1 cellular context compared by ENCODE assay signal in the genomic region with DNA sequence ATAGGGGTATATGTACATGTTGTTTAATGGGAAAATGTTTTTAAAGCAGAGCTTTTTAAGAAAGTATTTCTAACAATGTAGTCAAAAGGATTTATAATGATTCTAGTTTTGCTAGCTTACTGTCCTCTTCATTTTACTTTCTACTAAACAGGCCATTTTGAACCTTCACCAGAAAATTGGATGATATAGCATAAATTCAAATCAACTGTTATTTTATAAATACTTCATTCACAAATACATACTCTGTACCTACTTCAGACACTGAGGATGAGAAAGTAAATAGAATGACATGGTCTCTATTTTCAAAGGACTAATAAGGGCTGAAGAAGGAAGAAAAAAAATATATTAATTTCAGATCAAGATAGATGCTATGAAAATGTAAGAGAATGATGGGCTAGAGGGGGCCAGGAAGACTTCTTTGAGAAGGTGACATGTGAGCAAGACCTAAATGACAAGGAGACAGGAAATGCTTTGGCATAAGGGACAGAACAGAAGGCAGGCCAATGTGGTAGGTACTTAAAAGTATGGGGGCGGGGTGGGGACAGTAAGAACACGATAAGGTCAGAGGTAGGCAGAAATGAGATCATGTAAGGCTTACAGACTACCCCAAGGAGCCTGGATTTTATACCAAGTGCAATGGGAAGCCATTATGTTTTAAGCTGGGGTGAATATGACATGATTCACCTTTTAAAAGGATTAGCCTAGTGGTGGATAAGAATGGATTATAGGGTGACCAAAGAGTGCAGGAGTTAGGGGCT.
TF ChIP-seq lines count a peak whose summit lies in the region.

No MANE protein-coding gene starts in this region.

TF ChIP-seq in K562, 482 proteins besides CTCF, POLR2A, EP300 and RAD21 (continued from another document and continues in another):
- no peak for TF ChIP-seq SIRT6 (IDR thresholded peaks at IDR 0.05; ENCODE audit: low read depth, low read length)
- no peak for TF ChIP-seq FOXK1 (CRISPR knock-in tag; IDR thresholded peaks at IDR 0.05; ENCODE audit: borderline replicate concordance)
- TF ChIP-seq CEBPG (CRISPR knock-in tag; IDR thresholded peaks at IDR 0.05) = no peak
- no peak for TF ChIP-seq CEBPG (tag; conservative IDR thresholded peaks at IDR 0.05 in 1 of 2, IDR thresholded peaks at IDR 0.05 in 1 of 2)
- TF ChIP-seq FOXJ3 (CRISPR knock-in tag; IDR thresholded peaks at IDR 0.05) = no peak
- no peak for TF ChIP-seq SPI1 (IDR thresholded peaks at IDR 0.05; ENCODE audit: borderline replicate concordance, low read depth, low read length)
- TF ChIP-seq, protein P1, sequence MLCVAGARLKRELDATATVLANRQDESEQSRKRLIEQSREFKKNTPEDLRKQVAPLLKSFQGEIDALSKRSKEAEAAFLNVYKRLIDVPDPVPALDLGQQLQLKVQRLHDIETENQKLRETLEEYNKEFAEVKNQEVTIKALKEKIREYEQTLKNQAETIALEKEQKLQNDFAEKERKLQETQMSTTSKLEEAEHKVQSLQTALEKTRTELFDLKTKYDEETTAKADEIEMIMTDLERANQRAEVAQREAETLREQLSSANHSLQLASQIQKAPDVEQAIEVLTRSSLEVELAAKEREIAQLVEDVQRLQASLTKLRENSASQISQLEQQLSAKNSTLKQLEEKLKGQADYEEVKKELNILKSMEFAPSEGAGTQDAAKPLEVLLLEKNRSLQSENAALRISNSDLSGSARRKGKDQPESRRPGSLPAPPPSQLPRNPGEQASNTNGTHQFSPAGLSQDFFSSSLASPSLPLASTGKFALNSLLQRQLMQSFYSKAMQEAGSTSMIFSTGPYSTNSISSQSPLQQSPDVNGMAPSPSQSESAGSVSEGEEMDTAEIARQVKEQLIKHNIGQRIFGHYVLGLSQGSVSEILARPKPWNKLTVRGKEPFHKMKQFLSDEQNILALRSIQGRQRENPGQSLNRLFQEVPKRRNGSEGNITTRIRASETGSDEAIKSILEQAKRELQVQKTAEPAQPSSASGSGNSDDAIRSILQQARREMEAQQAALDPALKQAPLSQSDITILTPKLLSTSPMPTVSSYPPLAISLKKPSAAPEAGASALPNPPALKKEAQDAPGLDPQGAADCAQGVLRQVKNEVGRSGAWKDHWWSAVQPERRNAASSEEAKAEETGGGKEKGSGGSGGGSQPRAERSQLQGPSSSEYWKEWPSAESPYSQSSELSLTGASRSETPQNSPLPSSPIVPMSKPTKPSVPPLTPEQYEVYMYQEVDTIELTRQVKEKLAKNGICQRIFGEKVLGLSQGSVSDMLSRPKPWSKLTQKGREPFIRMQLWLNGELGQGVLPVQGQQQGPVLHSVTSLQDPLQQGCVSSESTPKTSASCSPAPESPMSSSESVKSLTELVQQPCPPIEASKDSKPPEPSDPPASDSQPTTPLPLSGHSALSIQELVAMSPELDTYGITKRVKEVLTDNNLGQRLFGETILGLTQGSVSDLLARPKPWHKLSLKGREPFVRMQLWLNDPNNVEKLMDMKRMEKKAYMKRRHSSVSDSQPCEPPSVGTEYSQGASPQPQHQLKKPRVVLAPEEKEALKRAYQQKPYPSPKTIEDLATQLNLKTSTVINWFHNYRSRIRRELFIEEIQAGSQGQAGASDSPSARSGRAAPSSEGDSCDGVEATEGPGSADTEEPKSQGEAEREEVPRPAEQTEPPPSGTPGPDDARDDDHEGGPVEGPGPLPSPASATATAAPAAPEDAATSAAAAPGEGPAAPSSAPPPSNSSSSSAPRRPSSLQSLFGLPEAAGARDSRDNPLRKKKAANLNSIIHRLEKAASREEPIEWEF (CRISPR knock-in tag; IDR thresholded peaks at IDR 0.05) = no peak
- no peak for TF ChIP-seq ZNF23 (CRISPR knock-in tag; IDR thresholded peaks at IDR 0.05)
- no peak for TF ChIP-seq CBX2 (IDR thresholded peaks at IDR 0.05; ENCODE audit: insufficient read depth, low read length, poor library complexity, severe bottlenecking)
- TF ChIP-seq TRIM24 (IDR thresholded peaks at IDR 0.05) = peak; percentile 17 to 64; a peak in 1 of 4 replicates
- no peak for TF ChIP-seq MEF2D (tag; conservative IDR thresholded peaks at IDR 0.05; ENCODE audit: low read depth)
- no peak for TF ChIP-seq ZNF589 (CRISPR knock-in tag; IDR thresholded peaks at IDR 0.05; ENCODE audit: low read depth)
- peak; percentile 73 for TF ChIP-seq JUND (IDR thresholded peaks at IDR 0.05; ENCODE audit: borderline replicate concordance, low read depth, low read length)
- peak; percentile 69; the same call in 1 of the 3 replicates for TF ChIP-seq JUND (tag; IDR thresholded peaks at IDR 0.05; ENCODE audit: borderline replicate concordance, low read depth, low read length)
- no peak for TF ChIP-seq NR1H2 (CRISPR knock-in tag; IDR thresholded peaks at IDR 0.05)
- no peak for TF ChIP-seq ZNF644 (tag; IDR thresholded peaks at IDR 0.05; ENCODE audit: low read depth)
- no peak for TF ChIP-seq KDM4B (IDR thresholded peaks at IDR 0.05; ENCODE audit: borderline replicate concordance in 2 of 2, low read depth in 1 of 2)
- peak; percentile 29; the same call in 1 of the 2 replicates for TF ChIP-seq MYBL2 (IDR thresholded peaks at IDR 0.05; ENCODE audit: low read depth)
- TF ChIP-seq MYBL2 (CRISPR knock-in tag; IDR thresholded peaks at IDR 0.05; ENCODE audit: borderline replicate concordance) = no peak
- no peak for TF ChIP-seq ARHGAP35 (IDR thresholded peaks at IDR 0.05; ENCODE audit: partially characterized antibody)
- no peak for TF ChIP-seq ZNF282 (CRISPR knock-in tag; IDR thresholded peaks at IDR 0.05)
- TF ChIP-seq, protein P2, sequence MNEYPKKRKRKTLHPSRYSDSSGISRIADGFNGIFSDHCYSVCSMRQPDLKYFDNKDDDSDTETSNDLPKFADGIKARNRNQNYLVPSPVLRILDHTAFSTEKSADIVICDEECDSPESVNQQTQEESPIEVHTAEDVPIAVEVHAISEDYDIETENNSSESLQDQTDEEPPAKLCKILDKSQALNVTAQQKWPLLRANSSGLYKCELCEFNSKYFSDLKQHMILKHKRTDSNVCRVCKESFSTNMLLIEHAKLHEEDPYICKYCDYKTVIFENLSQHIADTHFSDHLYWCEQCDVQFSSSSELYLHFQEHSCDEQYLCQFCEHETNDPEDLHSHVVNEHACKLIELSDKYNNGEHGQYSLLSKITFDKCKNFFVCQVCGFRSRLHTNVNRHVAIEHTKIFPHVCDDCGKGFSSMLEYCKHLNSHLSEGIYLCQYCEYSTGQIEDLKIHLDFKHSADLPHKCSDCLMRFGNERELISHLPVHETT (CRISPR knock-in tag; conservative IDR thresholded peaks at IDR 0.05 in 1 of 2, IDR thresholded peaks at IDR 0.05 in 1 of 2) = 0 out of 4 replicates have a peak, but pooled peaks of 1 of the 2 experiments have one; percentile 35
- TF ChIP-seq MTA2 (IDR thresholded peaks at IDR 0.05; ENCODE audit: low read depth) = no peak
- no peak for TF ChIP-seq CAMTA2 (CRISPR knock-in tag; conservative IDR thresholded peaks at IDR 0.05)
- TF ChIP-seq, protein P3, sequence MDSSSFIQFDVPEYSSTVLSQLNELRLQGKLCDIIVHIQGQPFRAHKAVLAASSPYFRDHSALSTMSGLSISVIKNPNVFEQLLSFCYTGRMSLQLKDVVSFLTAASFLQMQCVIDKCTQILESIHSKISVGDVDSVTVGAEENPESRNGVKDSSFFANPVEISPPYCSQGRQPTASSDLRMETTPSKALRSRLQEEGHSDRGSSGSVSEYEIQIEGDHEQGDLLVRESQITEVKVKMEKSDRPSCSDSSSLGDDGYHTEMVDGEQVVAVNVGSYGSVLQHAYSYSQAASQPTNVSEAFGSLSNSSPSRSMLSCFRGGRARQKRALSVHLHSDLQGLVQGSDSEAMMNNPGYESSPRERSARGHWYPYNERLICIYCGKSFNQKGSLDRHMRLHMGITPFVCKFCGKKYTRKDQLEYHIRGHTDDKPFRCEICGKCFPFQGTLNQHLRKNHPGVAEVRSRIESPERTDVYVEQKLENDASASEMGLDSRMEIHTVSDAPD (CRISPR knock-in tag; IDR thresholded peaks at IDR 0.05) = no peak
- TF ChIP-seq NRF1 (conservative IDR thresholded peaks at IDR 0.05 in 1 of 2, IDR thresholded peaks at IDR 0.05 in 1 of 2) = no peak
- TF ChIP-seq RCOR1 (IDR thresholded peaks at IDR 0.05; ENCODE audit: borderline replicate concordance in 1 of 2, low read depth in 2 of 2, low read length in 2 of 2) = peak in 1 of 2 experiments; percentile 16; a peak in 1 of 4 replicates
- no peak for TF ChIP-seq FOXA1 (IDR thresholded peaks at IDR 0.05; ENCODE audit: borderline replicate concordance)
- no peak for TF ChIP-seq MED1 (CRISPR knock-in tag; IDR thresholded peaks at IDR 0.05; ENCODE audit: borderline replicate concordance)
- peak; percentile 53; the same call in 1 of the 2 replicates for TF ChIP-seq SMAD4 (CRISPR knock-in tag; conservative IDR thresholded peaks at IDR 0.05)
- TF ChIP-seq ZNF764 (CRISPR knock-in tag; IDR thresholded peaks at IDR 0.05; ENCODE audit: low read depth) = no peak
- TF ChIP-seq FOXA3 (CRISPR knock-in tag; conservative IDR thresholded peaks at IDR 0.05 in 1 of 2, IDR thresholded peaks at IDR 0.05 in 1 of 2) = no peak
- TF ChIP-seq HDGF (IDR thresholded peaks at IDR 0.05) = no peak
- 0 out of 2 replicates have a peak, but pooled peaks have one; percentile 23 for TF ChIP-seq FOSL1 (tag; conservative IDR thresholded peaks at IDR 0.05)
- TF ChIP-seq ZNF57 (CRISPR knock-in tag; IDR thresholded peaks at IDR 0.05) = no peak
- no peak for TF ChIP-seq SMAD2 (IDR thresholded peaks at IDR 0.05; ENCODE audit: low read depth, low read length)
- TF ChIP-seq, protein P4, sequence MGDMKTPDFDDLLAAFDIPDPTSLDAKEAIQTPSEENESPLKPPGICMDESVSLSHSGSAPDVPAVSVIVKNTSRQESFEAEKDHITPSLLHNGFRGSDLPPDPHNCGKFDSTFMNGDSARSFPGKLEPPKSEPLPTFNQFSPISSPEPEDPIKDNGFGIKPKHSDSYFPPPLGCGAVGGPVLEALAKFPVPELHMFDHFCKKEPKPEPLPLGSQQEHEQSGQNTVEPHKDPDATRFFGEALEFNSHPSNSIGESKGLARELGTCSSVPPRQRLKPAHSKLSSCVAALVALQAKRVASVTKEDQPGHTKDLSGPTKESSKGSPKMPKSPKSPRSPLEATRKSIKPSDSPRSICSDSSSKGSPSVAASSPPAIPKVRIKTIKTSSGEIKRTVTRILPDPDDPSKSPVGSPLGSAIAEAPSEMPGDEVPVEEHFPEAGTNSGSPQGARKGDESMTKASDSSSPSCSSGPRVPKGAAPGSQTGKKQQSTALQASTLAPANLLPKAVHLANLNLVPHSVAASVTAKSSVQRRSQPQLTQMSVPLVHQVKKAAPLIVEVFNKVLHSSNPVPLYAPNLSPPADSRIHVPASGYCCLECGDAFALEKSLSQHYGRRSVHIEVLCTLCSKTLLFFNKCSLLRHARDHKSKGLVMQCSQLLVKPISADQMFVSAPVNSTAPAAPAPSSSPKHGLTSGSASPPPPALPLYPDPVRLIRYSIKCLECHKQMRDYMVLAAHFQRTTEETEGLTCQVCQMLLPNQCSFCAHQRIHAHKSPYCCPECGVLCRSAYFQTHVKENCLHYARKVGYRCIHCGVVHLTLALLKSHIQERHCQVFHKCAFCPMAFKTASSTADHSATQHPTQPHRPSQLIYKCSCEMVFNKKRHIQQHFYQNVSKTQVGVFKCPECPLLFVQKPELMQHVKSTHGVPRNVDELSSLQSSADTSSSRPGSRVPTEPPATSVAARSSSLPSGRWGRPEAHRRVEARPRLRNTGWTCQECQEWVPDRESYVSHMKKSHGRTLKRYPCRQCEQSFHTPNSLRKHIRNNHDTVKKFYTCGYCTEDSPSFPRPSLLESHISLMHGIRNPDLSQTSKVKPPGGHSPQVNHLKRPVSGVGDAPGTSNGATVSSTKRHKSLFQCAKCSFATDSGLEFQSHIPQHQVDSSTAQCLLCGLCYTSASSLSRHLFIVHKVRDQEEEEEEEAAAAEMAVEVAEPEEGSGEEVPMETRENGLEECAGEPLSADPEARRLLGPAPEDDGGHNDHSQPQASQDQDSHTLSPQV (IDR thresholded peaks at IDR 0.05) = 0 out of 2 replicates have a peak, but pooled peaks have one; percentile 29
- peak in 1 of 3 experiments; percentile 58 for TF ChIP-seq YY1 (IDR thresholded peaks at IDR 0.05; ENCODE audit: borderline replicate concordance in 1 of 3, control insufficient read depth in 1 of 3, extremely low read depth in 1 of 3, insufficient read depth in 3 of 3, insufficient read length in 1 of 3, insufficient replicate concordance in 2 of 3, low read depth in 1 of 3, low read length in 2 of 3)
- no peak for TF ChIP-seq SMAD1 (IDR thresholded peaks at IDR 0.05; ENCODE audit: low read depth, low read length, partially characterized antibody)
- TF ChIP-seq ZNF124 (CRISPR knock-in tag; IDR thresholded peaks at IDR 0.05) = no peak
- TF ChIP-seq SIX5 (IDR thresholded peaks at IDR 0.05; ENCODE audit: borderline replicate concordance in 1 of 2, insufficient read depth in 1 of 2, low read depth in 1 of 2, low read length in 2 of 2) = no peak
- TF ChIP-seq, protein P5, sequence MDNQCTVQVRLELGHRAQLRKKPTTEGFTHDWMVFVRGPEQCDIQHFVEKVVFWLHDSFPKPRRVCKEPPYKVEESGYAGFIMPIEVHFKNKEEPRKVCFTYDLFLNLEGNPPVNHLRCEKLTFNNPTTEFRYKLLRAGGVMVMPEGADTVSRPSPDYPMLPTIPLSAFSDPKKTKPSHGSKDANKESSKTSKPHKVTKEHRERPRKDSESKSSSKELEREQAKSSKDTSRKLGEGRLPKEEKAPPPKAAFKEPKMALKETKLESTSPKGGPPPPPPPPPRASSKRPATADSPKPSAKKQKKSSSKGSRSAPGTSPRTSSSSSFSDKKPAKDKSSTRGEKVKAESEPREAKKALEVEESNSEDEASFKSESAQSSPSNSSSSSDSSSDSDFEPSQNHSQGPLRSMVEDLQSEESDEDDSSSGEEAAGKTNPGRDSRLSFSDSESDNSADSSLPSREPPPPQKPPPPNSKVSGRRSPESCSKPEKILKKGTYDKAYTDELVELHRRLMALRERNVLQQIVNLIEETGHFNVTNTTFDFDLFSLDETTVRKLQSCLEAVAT (IDR thresholded peaks at IDR 0.05) = no peak
- TF ChIP-seq, protein P6, sequence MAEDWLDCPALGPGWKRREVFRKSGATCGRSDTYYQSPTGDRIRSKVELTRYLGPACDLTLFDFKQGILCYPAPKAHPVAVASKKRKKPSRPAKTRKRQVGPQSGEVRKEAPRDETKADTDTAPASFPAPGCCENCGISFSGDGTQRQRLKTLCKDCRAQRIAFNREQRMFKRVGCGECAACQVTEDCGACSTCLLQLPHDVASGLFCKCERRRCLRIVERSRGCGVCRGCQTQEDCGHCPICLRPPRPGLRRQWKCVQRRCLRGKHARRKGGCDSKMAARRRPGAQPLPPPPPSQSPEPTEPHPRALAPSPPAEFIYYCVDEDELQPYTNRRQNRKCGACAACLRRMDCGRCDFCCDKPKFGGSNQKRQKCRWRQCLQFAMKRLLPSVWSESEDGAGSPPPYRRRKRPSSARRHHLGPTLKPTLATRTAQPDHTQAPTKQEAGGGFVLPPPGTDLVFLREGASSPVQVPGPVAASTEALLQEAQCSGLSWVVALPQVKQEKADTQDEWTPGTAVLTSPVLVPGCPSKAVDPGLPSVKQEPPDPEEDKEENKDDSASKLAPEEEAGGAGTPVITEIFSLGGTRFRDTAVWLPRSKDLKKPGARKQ (CRISPR knock-in tag; IDR thresholded peaks at IDR 0.05) = no peak
- TF ChIP-seq, protein P7, sequence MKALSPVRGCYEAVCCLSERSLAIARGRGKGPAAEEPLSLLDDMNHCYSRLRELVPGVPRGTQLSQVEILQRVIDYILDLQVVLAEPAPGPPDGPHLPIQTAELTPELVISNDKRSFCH (CRISPR knock-in tag; IDR thresholded peaks at IDR 0.05) = no peak
- TF ChIP-seq, protein P7 (tag; IDR thresholded peaks at IDR 0.05) = no peak
